8 cellular contexts compared by ENCODE assay signal in genomic region chr17:41771389-41772206, GRCh38.
DNase-seq lines count a peak whose midpoint lies in the region; ATAC-seq and TF ChIP-seq lines count a peak whose summit lies in the region.
"Had no signal": no experiment of that assay in that cellular context is flagged by ENCODE, and none has a peak within 500 bp of the region (broad histone marks: within the 10 kb centered on the region; RNA-seq: fewer than 3 reads in every experiment).

No MANE protein-coding gene starts in this region.

- peak overlapping the region; percentile 84 for H3K4me3 Mint-ChIP-seq in memory B cell

- H3K36me3 ChIP-seq in OCI-LY1 (ENCODE audit: insufficient read depth, low read length), result peaks cover 9% of the 10 kb centered on the region; the same call in 1 of the 2 replicates

- TF ChIP-seq CTCF in OCI-LY1 (IDR thresholded peaks at IDR 0.05; ENCODE audit: low read length), result no peak

- H3K4me1 Mint-ChIP-seq in memory B cell, result peaks cover 9% of the 10 kb centered on the region

- no peaks in the 10 kb centered on the region for H3K27me3 ChIP-seq in OCI-LY1 (ENCODE audit: insufficient read depth, low read length)

- H3K27ac Mint-ChIP-seq in memory B cell, result peak overlapping the region; percentile 74

- peaks cover 8% of the 10 kb centered on the region for H3K36me3 Mint-ChIP-seq in memory B cell

- no peaks in the 10 kb centered on the region for H3K9me3 ChIP-seq in OCI-LY1 (ENCODE audit: low read length)

- H3K4me1 ChIP-seq in OCI-LY1 (ENCODE audit: insufficient read depth, low read length, severe bottlenecking), result peaks cover 22% of the 10 kb centered on the region

- DNase-seq in memory B cell (ENCODE audit: low spot score in 2 of 2) (no peak), NCI-H2227 (lab: John Stamatoyannopoulos, UW; ENCODE audit: unreplicated experiment) (no peak)
- DNase-seq: activated CD8-positive, alpha-beta memory T cell treated with anti-CD3 and anti-CD28 coated beads, Interleukin-2, amount 50 U/mL, for 48 hours; cortex of kidney; NCI-H146 had no signal

- peaks cover 3% of the 10 kb centered on the region for H3K27me3 Mint-ChIP-seq in memory B cell

- peak overlapping the region; percentile 67 for H3K4me2 ChIP-seq in OCI-LY1 (ENCODE audit: low read length)

- 0 out of 2 replicates have a peak overlapping the region, but pooled peaks have one; percentile 35 for H2AFZ ChIP-seq in OCI-LY1 (ENCODE audit: low read length)

- H3K4me3 ChIP-seq in OCI-LY1 (ENCODE audit: low read depth, low read length, poor library complexity, severe bottlenecking), result peak overlapping the region; percentile 71
- H3K4me3 ChIP-seq: SK-N-MC had no signal

- no peaks in the 10 kb centered on the region for H4K20me1 ChIP-seq in OCI-LY1 (ENCODE audit: insufficient read depth, low read length)

- H3K9me2 ChIP-seq in OCI-LY1 (ENCODE audit: low read depth, low read length), result no peaks in the 10 kb centered on the region

- H3K27ac ChIP-seq in OCI-LY1 (ENCODE audit: low read depth, low read length, poor library complexity, severe bottlenecking), result no peak overlapping the region
- H3K27ac ChIP-seq: SK-N-MC had no signal

- no peaks in the 10 kb centered on the region for H3F3A ChIP-seq in OCI-LY1 (ENCODE audit: insufficient read depth, low read length)

- H3K9ac ChIP-seq in OCI-LY1 (ENCODE audit: low read length), result peak overlapping the region; percentile 65

- no peaks in the 10 kb centered on the region for H3K9me3 Mint-ChIP-seq in memory B cell

- ATAC-seq in memory B cell (ENCODE audit: low read depth) (peak; percentile 60), GM18520 (IDR thresholded peaks at IDR 0.05; ENCODE audit: unreplicated experiment) (no peak)

- no peaks in the 10 kb centered on the region for H3K79me2 ChIP-seq in OCI-LY1 (ENCODE audit: insufficient read depth, low read length)
